In genomic region chr1:243850368-243851128, GRCh38 we compare ENCODE assay signal across 8 cellular contexts. TPM values are rescaled to one million over a fixed set of nuclear protein-coding genes. Genes with fewer than 3 reads are reported as not detected.
DNase-seq lines count a peak whose midpoint lies in the region; ATAC-seq and TF ChIP-seq lines count a peak whose summit lies in the region.

No MANE protein-coding gene starts in this region.

- peak; percentile 63 for DNase-seq in SKM-1 treated with dmso at 0.1 percent for 144 hours (lab: John Stamatoyannopoulos, UW; ENCODE audit: unreplicated experiment)
- DNase-seq in SKM-1 (lab: John Stamatoyannopoulos, UW; ENCODE audit: unreplicated experiment), result no peak
- peak; percentile 89 for DNase-seq in NCI-H2107 (lab: John Stamatoyannopoulos, UW)
- peak; percentile 77 for DNase-seq in activated CD4-positive, CD25-positive, alpha-beta regulatory T cell treated with anti-CD3 and anti-CD28 coated beads, Interleukin-2, amount 50 U/mL, for 72 hours
- DNase-seq in central memory CD4-positive, alpha-beta T cell, result peak; percentile 87
- DNase-seq in kidney epithelial cell (ENCODE audit: low read depth), result no peak
- peak; percentile 72 to 75 for DNase-seq in stimulated activated CD4-positive, alpha-beta T cell treated with anti-CD3 and anti-CD28 coated beads, Interleukin-15, amount 100 ng/mL, for 1 hour (ENCODE audit: low read depth in 1 of 2, low spot score in 1 of 2)

- no peaks in the 10 kb centered on the region for H3K27me3 ChIP-seq in kidney epithelial cell (ENCODE audit: control insufficient read depth, insufficient read depth, low read length)

- H3K4me3 ChIP-seq in kidney epithelial cell (ENCODE audit: low read depth, low read length), result peak overlapping the region; percentile 75

- peak; percentile 61 for ATAC-seq in HG02943 (IDR thresholded peaks at IDR 0.05; ENCODE audit: low read depth, unreplicated experiment)

- TF ChIP-seq CTCF in kidney epithelial cell (IDR thresholded peaks at IDR 0.05; ENCODE audit: insufficient read depth, low read length, poor library complexity, severe bottlenecking), result no peak

- no peaks in the 10 kb centered on the region for H3K36me3 ChIP-seq in kidney epithelial cell (ENCODE audit: control insufficient read depth, insufficient read depth, low read length)

RNA-seq across cellular contexts. Expression of gene AKT3, which starts 0.5 kb away (rescaled TPM):
- total RNA-seq in kidney epithelial cell, result 12.1 and 13.1 TPM in 2 replicates

Comparison
In these comparisons a context has a peak if more than half of its experiments do, and no peak if none do; other contexts are left out.
1. DNase-seq: peak in SKM-1 treated with dmso at 0.1 percent for 144 hours (single experiment), NCI-H2107 (single experiment), activated CD4-positive, CD25-positive, alpha-beta regulatory T cell treated with anti-CD3 and anti-CD28 coated beads, Interleukin-2, amount 50 U/mL, for 72 hours (single experiment), central memory CD4-positive, alpha-beta T cell (single experiment) and stimulated activated CD4-positive, alpha-beta T cell treated with anti-CD3 and anti-CD28 coated beads, Interleukin-15, amount 100 ng/mL, for 1 hour (2 of 2); none in SKM-1 (single experiment) and kidney epithelial cell (single experiment).